In the genomic region with DNA sequence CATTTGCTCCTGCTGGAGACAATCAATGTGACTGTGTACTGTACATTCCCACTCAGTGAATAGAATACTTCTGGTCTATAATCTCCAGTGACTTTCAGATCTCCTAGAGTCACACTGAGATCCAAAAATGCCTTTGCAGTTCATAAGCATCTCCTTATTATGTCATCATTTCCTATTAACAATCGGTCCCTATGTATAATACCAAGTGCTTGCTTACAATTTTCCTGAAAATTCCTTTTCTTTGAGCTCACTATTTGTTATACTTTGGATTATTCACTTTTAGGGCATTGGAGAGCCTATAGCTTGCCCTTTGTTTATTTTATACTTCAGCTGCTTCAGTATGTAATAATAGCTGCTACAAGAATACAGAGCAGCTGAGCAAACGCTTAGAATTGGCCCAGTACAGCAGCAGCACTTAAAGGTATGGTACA, we compare ENCODE assay signal across 13 cellular contexts.
DNase-seq lines count a peak whose midpoint lies in the region; ATAC-seq and TF ChIP-seq lines count a peak whose summit lies in the region.
"Had no signal": no experiment of that assay in that cellular context is flagged by ENCODE, and none has a peak within 500 bp of the region (broad histone marks: within the 10 kb centered on the region; RNA-seq: fewer than 3 reads in every experiment).

No MANE protein-coding gene starts in this region.

- H3K27me3 Mint-ChIP-seq in chondrocyte (ENCODE audit: low read depth): no peaks in the 10 kb centered on the region
- H3K27me3 Mint-ChIP-seq: activated CD8-positive, alpha-beta memory T cell treated with anti-CD3 and anti-CD28 coated beads, Interleukin-2, amount 10 ng/mL, durations not matched to agents 7 days and 5 days had no signal

- peaks cover 16% of the 10 kb centered on the region for H3K4me1 Mint-ChIP-seq in chondrocyte (ENCODE audit: low read depth)
- H3K4me1 Mint-ChIP-seq: activated CD8-positive, alpha-beta memory T cell treated with anti-CD3 and anti-CD28 coated beads, Interleukin-2, amount 10 ng/mL, durations not matched to agents 7 days and 5 days; activated naive CD8-positive, alpha-beta T cell treated with anti-CD3 and anti-CD28 coated beads for 36 hours had no signal

- no peak for TF ChIP-seq CTCF in chondrocyte (IDR thresholded peaks at IDR 0.05)

- ATAC-seq in sciatic nerve (no peak), GM21529 (IDR thresholded peaks at IDR 0.05; ENCODE audit: unreplicated experiment) (no peak)
- ATAC-seq: activated CD8-positive, alpha-beta memory T cell treated with anti-CD3 and anti-CD28 coated beads, Interleukin-2, amount 10 ng/mL, durations not matched to agents 7 days and 5 days; Panc1 had no signal

- no peaks in the 10 kb centered on the region for H3K9me3 Mint-ChIP-seq in chondrocyte (ENCODE audit: low read depth)
- H3K9me3 Mint-ChIP-seq: activated naive CD8-positive, alpha-beta T cell treated with anti-CD3 and anti-CD28 coated beads for 36 hours had no signal

- H3K27ac Mint-ChIP-seq in chondrocyte (ENCODE audit: unreplicated experiment): peak overlapping the region; percentile 2
- H3K27ac Mint-ChIP-seq: activated CD8-positive, alpha-beta memory T cell treated with anti-CD3 and anti-CD28 coated beads, Interleukin-2, amount 10 ng/mL, durations not matched to agents 7 days and 5 days; activated naive CD8-positive, alpha-beta T cell treated with anti-CD3 and anti-CD28 coated beads for 36 hours had no signal

- H3K4me3 ChIP-seq in skeletal muscle cell (ENCODE audit: low read depth, low read length): no peak overlapping the region
- H3K4me3 ChIP-seq: left ventricle myocardium inferior had no signal

- no peaks in the 10 kb centered on the region for H3K36me3 Mint-ChIP-seq in chondrocyte (ENCODE audit: low read depth)
- H3K36me3 Mint-ChIP-seq: activated CD8-positive, alpha-beta memory T cell treated with anti-CD3 and anti-CD28 coated beads, Interleukin-2, amount 10 ng/mL, durations not matched to agents 7 days and 5 days; activated naive CD8-positive, alpha-beta T cell treated with anti-CD3 and anti-CD28 coated beads for 36 hours had no signal

- intact Hi-C loops in sciatic nerve (cut with DNase I): no loop called here

- DNase-seq in NCI-H1417 (lab: John Stamatoyannopoulos, UW) (peak; percentile 40 to 84 (median 56)), NCI-H1417 treated with DMSO at 0.1 percent for 48 hours (lab: John Stamatoyannopoulos, UW) (no peak), NCI-H510A (lab: John Stamatoyannopoulos, UW) (peak; percentile 40), chondrocyte (ENCODE audit: low spot score) (no peak), skeletal muscle cell (ENCODE audit: low read depth) (peak; percentile 44), sciatic nerve (ENCODE audit: low spot score) (no peak)
- DNase-seq in central memory CD4-positive, alpha-beta T cell: no peak
- DNase-seq: activated CD8-positive, alpha-beta memory T cell treated with anti-CD3 and anti-CD28 coated beads, Interleukin-2, amount 10 ng/mL, durations not matched to agents 7 days and 5 days; activated naive CD8-positive, alpha-beta T cell treated with anti-CD3 and anti-CD28 coated beads for 36 hours; head of caudate nucleus; left ventricle myocardium inferior had no signal

- H3K4me3 Mint-ChIP-seq in chondrocyte (ENCODE audit: unreplicated experiment): no peak overlapping the region
- H3K4me3 Mint-ChIP-seq: activated CD8-positive, alpha-beta memory T cell treated with anti-CD3 and anti-CD28 coated beads, Interleukin-2, amount 10 ng/mL, durations not matched to agents 7 days and 5 days; activated naive CD8-positive, alpha-beta T cell treated with anti-CD3 and anti-CD28 coated beads for 36 hours had no signal

Comparison
In these comparisons a context has a peak if more than half of its experiments do, and no peak if none do; other contexts are left out.
1. DNase-seq: peak in NCI-H1417 (3 of 3), NCI-H510A (single experiment) and skeletal muscle cell (single experiment); none in NCI-H1417 treated with DMSO at 0.1 percent for 48 hours (single experiment), chondrocyte (single experiment), central memory CD4-positive, alpha-beta T cell (single experiment) and sciatic nerve (single experiment).